27 cellular contexts compared by ENCODE assay signal in genomic region chr19:5055457-5055776, GRCh38.
"Had no signal": no experiment of that assay in that cellular context is flagged by ENCODE, and none has a peak within 500 bp of the region (broad histone marks: within the 10 kb centered on the region; RNA-seq: fewer than 3 reads in every experiment).

No MANE protein-coding gene starts in this region.

- H3K9me3 ChIP-seq: adrenal gland, ascending aorta, colonic mucosa, esophagus muscularis mucosa, gastrocnemius medialis had no signal

- H3K27me3 ChIP-seq: adrenal gland, ascending aorta, brain microvascular endothelial cell, colonic mucosa, esophagus muscularis mucosa, foreskin keratinocyte, gastrocnemius medialis had no signal

- DNase-seq: activated CD4-positive, alpha-beta memory T cell treated with anti-CD3 and anti-CD28 coated beads for 36 hours; activated CD4-positive, alpha-beta T cell treated with anti-CD3 and anti-CD28 coated beads for 36 hours; activated CD4-positive, alpha-beta T cell treated with anti-CD3 and anti-CD28 coated beads, Interleukin-2, amount 10 ng/mL, durations not matched to agents 24 days and 14 days; activated CD4-positive, CD25-positive, alpha-beta regulatory T cell; activated CD4-positive, CD25-positive, alpha-beta regulatory T cell treated with anti-CD3 and anti-CD28 coated beads, Interleukin-2, amount 50 U/mL, for 72 hours; activated CD8-positive, alpha-beta memory T cell treated with anti-CD3 and anti-CD28 coated beads, Interleukin-2, amount 10 ng/mL, durations not matched to agents 7 days and 5 days; activated CD8-positive, alpha-beta memory T cell treated with anti-CD3 and anti-CD28 coated beads, Interleukin-2, amount 50 U/mL, for 4 hours; activated CD8-positive, alpha-beta T cell treated with anti-CD3 and anti-CD28 coated beads, Interleukin-2, amount 10 ng/mL, durations not matched to agents 7 days and 5 days; activated effector memory CD4-positive, alpha-beta T cell treated with anti-CD3 and anti-CD28 coated beads, Interleukin-2, amount 50 U/mL, for 16 hours; activated naive CD4-positive, alpha-beta T cell treated with anti-CD3 and anti-CD28 coated beads for 36 hours; activated naive CD8-positive, alpha-beta T cell treated with anti-CD3 and anti-CD28 coated beads for 36 hours; activated naive CD8-positive, alpha-beta T cell treated with anti-CD3 and anti-CD28 coated beads, Interleukin-2, amount 50 U/mL, for 24 hours; activated T-cell treated with anti-CD3 and anti-CD28 coated beads, Interleukin-2, amount 50 U/mL, for 1 hour; activated T-cell treated with anti-CD3 and anti-CD28 coated beads, Interleukin-2, amount 50 U/mL, for 48 hours; adrenal gland; brain microvascular endothelial cell; central memory CD4-positive, alpha-beta T cell; colonic mucosa; effector memory CD4-positive, alpha-beta T cell; endodermal cell; erythroblast; foreskin keratinocyte; gastrocnemius medialis; glutamatergic neuron; T-helper 2 cell had no signal

- H3K4me1 ChIP-seq: adrenal gland, colonic mucosa, foreskin keratinocyte had no signal

- H3K4me3 ChIP-seq: adrenal gland, ascending aorta, colonic mucosa, esophagus muscularis mucosa, gastrocnemius medialis had no signal

- H3K27ac ChIP-seq: ascending aorta, brain microvascular endothelial cell, colonic mucosa, esophagus muscularis mucosa, foreskin keratinocyte had no signal

- H3K36me3 ChIP-seq: colonic mucosa, gastrocnemius medialis had no signal

- ATAC-seq: activated CD4-positive, alpha-beta T cell treated with anti-CD3 and anti-CD28 coated beads for 36 hours; activated CD8-positive, alpha-beta memory T cell treated with anti-CD3 and anti-CD28 coated beads, Interleukin-2, amount 10 ng/mL, durations not matched to agents 7 days and 5 days; activated CD8-positive, alpha-beta T cell treated with anti-CD3 and anti-CD28 coated beads, Interleukin-2, amount 10 ng/mL, durations not matched to agents 7 days and 5 days; activated naive CD8-positive, alpha-beta T cell treated with anti-CD3 and anti-CD28 coated beads, Interleukin-2, amount 50 U/mL, for 24 hours; foreskin keratinocyte; gastrocnemius medialis had no signal
